In the genomic region with DNA sequence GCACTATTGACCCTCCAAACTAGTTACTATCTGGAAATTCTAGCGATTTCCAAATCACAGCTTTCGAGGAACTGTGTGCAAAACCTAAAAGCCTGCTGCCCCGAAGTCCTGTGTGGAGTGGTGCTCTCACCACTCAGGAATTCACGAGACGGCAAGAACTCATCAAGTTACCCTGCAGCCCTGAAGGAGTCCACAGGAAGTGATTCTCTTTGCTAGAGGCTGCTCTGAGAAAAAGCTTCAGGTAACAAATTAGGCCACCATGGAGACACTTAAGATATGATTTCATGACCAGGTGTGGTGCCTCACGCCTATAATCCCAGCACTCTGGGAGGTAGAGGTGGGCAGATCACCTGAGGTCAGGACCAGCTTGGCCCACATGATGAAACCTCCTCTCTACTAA, we compare ENCODE assay signal across 11 cellular contexts. TPM values are rescaled to one million over a fixed set of nuclear protein-coding genes. Genes with fewer than 3 reads are reported as not detected.
DNase-seq lines count a peak whose midpoint lies in the region; ATAC-seq and TF ChIP-seq lines count a peak whose summit lies in the region.
"Had no signal": no experiment of that assay in that cellular context is flagged by ENCODE, and none has a peak within 500 bp of the region (broad histone marks: within the 10 kb centered on the region; RNA-seq: fewer than 3 reads in every experiment).

No MANE protein-coding gene starts in this region.

- peak overlapping the region; percentile 29 to 80 (median 60) for H3K27ac Mint-ChIP-seq in CD8-positive, alpha-beta memory T cell
- peak overlapping the region; percentile 56 for H3K27ac Mint-ChIP-seq in osteocyte (ENCODE audit: unreplicated experiment)

- CTCF ChIA-PET in CD8-positive, alpha-beta memory T cell (lab: Charles Lee) = interaction anchor here (1.0 to 1.7 kb wide), 5 partner anchors 13 to 157 kb away, joined by 3 to 4 read pairs (median 3); no protein-coding TSS in a partner anchor

- peaks cover 91% of the 10 kb centered on the region for H3K4me1 ChIP-seq in CD8-positive, alpha-beta memory T cell (ENCODE audit: insufficient read depth, low read length)
- H3K4me1 ChIP-seq in RWPE2 (ENCODE audit: insufficient read depth, poor library complexity, severe bottlenecking) = peaks cover 55% of the 10 kb centered on the region

- H3K9me3 Mint-ChIP-seq in CD8-positive, alpha-beta memory T cell = peaks cover 0 to 3% (median 0%) of the 10 kb centered on the region in 5 donors
- H3K9me3 Mint-ChIP-seq in osteocyte (ENCODE audit: unreplicated experiment) = no peaks in the 10 kb centered on the region

- DNase-seq in CD8-positive, alpha-beta memory T cell = no peak
- DNase-seq in RWPE2 (ENCODE audit: low spot score) = no peak
- DNase-seq in osteocyte (ENCODE audit: extremely low spot score, unreplicated experiment) = no peak
- DNase-seq in COLO668 (lab: John Stamatoyannopoulos, UW; ENCODE audit: unreplicated experiment) = no peak
- DNase-seq in GM13977 (ENCODE audit: low spot score) = no peak
- DNase-seq: activated CD4-positive, CD25-positive, alpha-beta regulatory T cell; activated naive CD4-positive, alpha-beta T cell treated with anti-CD3 and anti-CD28 coated beads, Interleukin-2, amount 50 U/mL, for 16 hours; MM.1S had no signal

- peak; percentile 87 for ATAC-seq in RWPE2 (ENCODE audit: low read depth)
- peak; percentile 27 for ATAC-seq in esophagus mucosa
- no peak for ATAC-seq in GM21619 (IDR thresholded peaks at IDR 0.05; ENCODE audit: unreplicated experiment)
- ATAC-seq in HG02610 (IDR thresholded peaks at IDR 0.05; ENCODE audit: unreplicated experiment) = no peak

- no peak overlapping the region for H3K27ac ChIP-seq in CD8-positive, alpha-beta memory T cell (ENCODE audit: low read depth, low read length)
- H3K27ac ChIP-seq in RWPE2 (ENCODE audit: poor library complexity, severe bottlenecking) = peak overlapping the region; percentile 88

- in situ Hi-C loops in GM13977 (cut with MboI; ENCODE audit: low pct_unique_long_range_greater_than_20kb, low sequenced_read_pairs, unreplicated experiment) = no loop called here

- H3K36me3 Mint-ChIP-seq in CD8-positive, alpha-beta memory T cell = peaks cover 4 to 35% (median 7%) of the 10 kb centered on the region in 3 donors
- H3K36me3 Mint-ChIP-seq in osteocyte (ENCODE audit: unreplicated experiment) = peaks cover 5% of the 10 kb centered on the region

- no peaks in the 10 kb centered on the region for H3K27me3 ChIP-seq in CD8-positive, alpha-beta memory T cell (ENCODE audit: insufficient read depth, low read length, poor library complexity, severe bottlenecking)
- H3K27me3 ChIP-seq in RWPE2 (ENCODE audit: insufficient read depth, poor library complexity, severe bottlenecking) = no peaks in the 10 kb centered on the region

- H3K4me1 Mint-ChIP-seq in CD8-positive, alpha-beta memory T cell = peaks cover 85 to 96% (median 88%) of the 10 kb centered on the region in 3 donors
- peaks cover 60% of the 10 kb centered on the region for H3K4me1 Mint-ChIP-seq in osteocyte (ENCODE audit: unreplicated experiment)

- no peak for TF ChIP-seq CTCF in RWPE2 (IDR thresholded peaks at IDR 0.05; ENCODE audit: poor library complexity, severe bottlenecking)
- no peak for TF ChIP-seq CTCF in osteocyte (IDR thresholded peaks at IDR 0.05)
- no peak for TF ChIP-seq CTCF in GM13977 (IDR thresholded peaks at IDR 0.05; ENCODE audit: extremely low read depth, insufficient read depth, missing control alignments)

- H3K36me3 ChIP-seq in CD8-positive, alpha-beta memory T cell (ENCODE audit: insufficient read depth, low read length) = no peaks in the 10 kb centered on the region
- peaks cover 54% of the 10 kb centered on the region for H3K36me3 ChIP-seq in RWPE2 (ENCODE audit: low read depth)

- no peaks in the 10 kb centered on the region for H3K27me3 Mint-ChIP-seq in CD8-positive, alpha-beta memory T cell
- no peaks in the 10 kb centered on the region for H3K27me3 Mint-ChIP-seq in osteocyte (ENCODE audit: unreplicated experiment)

- POLR2A ChIA-PET in CD8-positive, alpha-beta memory T cell (lab: Charles Lee) = interaction anchor here (0.7 to 1.8 kb wide), 3 partner anchors 10 to 254 kb away, joined by 3 to 7 read pairs (median 4); partner anchors contain the start of gene ZNF778

- H3K4me3 Mint-ChIP-seq in CD8-positive, alpha-beta memory T cell = peak overlapping the region in 6 of 7 donors; percentile 40 to 84 (median 62)
- H3K4me3 Mint-ChIP-seq in osteocyte (ENCODE audit: unreplicated experiment) = no peak overlapping the region

- H3K9me3 ChIP-seq in CD8-positive, alpha-beta memory T cell (ENCODE audit: low read length) = no peaks in the 10 kb centered on the region
- no peaks in the 10 kb centered on the region for H3K9me3 ChIP-seq in RWPE2 (ENCODE audit: severe bottlenecking)

- peak overlapping the region; percentile 16 for H3K4me3 ChIP-seq in CD8-positive, alpha-beta memory T cell (ENCODE audit: low read length)
- H3K4me3 ChIP-seq in RWPE2 (ENCODE audit: severe bottlenecking) = no peak overlapping the region

RNA-seq across cellular contexts. Expression of gene ANKRD11, which starts 19.1 kb away (rescaled TPM):
- 100 to 1,000 TPM; 130 to 150 TPM for total RNA-seq in CD8-positive, alpha-beta memory T cell
- polyA plus RNA-seq in CD8-positive, alpha-beta memory T cell = 39.8 TPM
- 81.1 TPM for total RNA-seq in esophagus mucosa
- total RNA-seq in osteocyte = 188 and 209 TPM in 2 replicates

RNA-seq across cellular contexts. Expression of gene SPG7, which starts 37.0 kb away (rescaled TPM):
- total RNA-seq in CD8-positive, alpha-beta memory T cell = 10 to 100 TPM; 77.4 to 79.5 TPM
- 48.2 TPM for polyA plus RNA-seq in CD8-positive, alpha-beta memory T cell
- total RNA-seq in esophagus mucosa (48.0 TPM), osteocyte (113 and 125 TPM in 2 replicates)

Comparison
In these comparisons a context has a peak if more than half of its experiments do, and no peak if none do; other contexts are left out.
1. ATAC-seq: peak in RWPE2 (single experiment) and esophagus mucosa (single experiment); none in GM21619 (single experiment) and HG02610 (single experiment).